16 cellular contexts compared by ENCODE assay signal in genomic region chr11:96180341-96180740, GRCh38.
DNase-seq lines count a peak whose midpoint lies in the region; ATAC-seq and TF ChIP-seq lines count a peak whose summit lies in the region.
"Had no signal": no experiment of that assay in that cellular context is flagged by ENCODE, and none has a peak within 500 bp of the region (broad histone marks: within the 10 kb centered on the region; RNA-seq: fewer than 3 reads in every experiment).

No MANE protein-coding gene starts in this region.

- no peak for ATAC-seq in activated T-cell treated with anti-CD3 and anti-CD28 coated beads, Interleukin-2, amount 50 U/mL, for 72 hours (replicated peaks in 1 of 2)
- ATAC-seq in GM21786 (IDR thresholded peaks at IDR 0.05; ENCODE audit: unreplicated experiment) (peak; percentile 37), T-cell (replicated peaks in 1 of 4) (no peak), SK-N-SH treated with all-trans-retinoic acid at 6 μM for 48 hours (no peak)
- no peak for ATAC-seq in stimulated activated memory B cell treated with anti-CD40 and anti-IgM and Interleukin-4, amounts not matched to agents 10 μg/mL and 1 μg/mL and 100 μg/mL, for 72 hours
- ATAC-seq: natural killer cell had no signal

- H3K4me3 Mint-ChIP-seq in activated T-cell treated with anti-CD3 and anti-CD28 coated beads, Interleukin-2, amount 50 U/mL, for 72 hours: no peak overlapping the region
- H3K4me3 Mint-ChIP-seq in T-cell: no peak overlapping the region
- no peak overlapping the region for H3K4me3 Mint-ChIP-seq in stimulated activated memory B cell treated with anti-CD40 and anti-IgM and Interleukin-4, amounts not matched to agents 10 μg/mL and 1 μg/mL and 100 μg/mL, for 72 hours
- H3K4me3 Mint-ChIP-seq: central memory CD8-positive, alpha-beta T cell; HFFc6; natural killer cell had no signal

- H3K27me3 Mint-ChIP-seq in activated T-cell treated with anti-CD3 and anti-CD28 coated beads, Interleukin-2, amount 50 U/mL, for 72 hours (ENCODE audit: low read depth): no peaks in the 10 kb centered on the region
- no peaks in the 10 kb centered on the region for H3K27me3 Mint-ChIP-seq in T-cell
- H3K27me3 Mint-ChIP-seq in stimulated activated memory B cell treated with anti-CD40 and anti-IgM and Interleukin-4, amounts not matched to agents 10 μg/mL and 1 μg/mL and 100 μg/mL, for 72 hours: no peaks in the 10 kb centered on the region
- H3K27me3 Mint-ChIP-seq: central memory CD8-positive, alpha-beta T cell had no signal

- peak overlapping the region; percentile 12 for H3K27ac Mint-ChIP-seq in activated T-cell treated with anti-CD3 and anti-CD28 coated beads, Interleukin-2, amount 50 U/mL, for 72 hours
- peak overlapping the region; percentile 28 to 53 for H3K27ac Mint-ChIP-seq in T-cell
- H3K27ac Mint-ChIP-seq in stimulated activated memory B cell treated with anti-CD40 and anti-IgM and Interleukin-4, amounts not matched to agents 10 μg/mL and 1 μg/mL and 100 μg/mL, for 72 hours: peak overlapping the region; percentile 8
- H3K27ac Mint-ChIP-seq: HFFc6, natural killer cell had no signal

- no peak for DNase-seq in activated T-cell treated with anti-CD3 and anti-CD28 coated beads, Interleukin-2, amount 50 U/mL, for 72 hours
- no peak for DNase-seq in activated T-cell treated with anti-CD3 and anti-CD28 coated beads, Interleukin-2, amount 50 U/mL, for 1 hour
- DNase-seq in T-cell (no peak), NCI-H1105 treated with DMSO at 0.1 percent for 48 hours (lab: John Stamatoyannopoulos, UW) (no peak), NCI-H187 (lab: John Stamatoyannopoulos, UW) (no peak)
- DNase-seq: GDM1, HFFc6, natural killer cell, NCI-H2029, NCI-H748 treated with DMSO at 0.1 percent for 48 hours, substantia nigra, WERI-Rb-1 had no signal

- H3K36me3 Mint-ChIP-seq in activated T-cell treated with anti-CD3 and anti-CD28 coated beads, Interleukin-2, amount 50 U/mL, for 72 hours (ENCODE audit: insufficient read depth in 2 of 2): peaks cover 5 to 19% of the 10 kb centered on the region in 2 donors
- H3K36me3 Mint-ChIP-seq in T-cell: peaks cover 30% of the 10 kb centered on the region
- H3K36me3 Mint-ChIP-seq in stimulated activated memory B cell treated with anti-CD40 and anti-IgM and Interleukin-4, amounts not matched to agents 10 μg/mL and 1 μg/mL and 100 μg/mL, for 72 hours: peaks cover 33% of the 10 kb centered on the region
- H3K36me3 Mint-ChIP-seq: natural killer cell had no signal

- CTCF ChIA-PET in T-cell (lab: Charles Lee): no interaction called here

- peaks cover 88% of the 10 kb centered on the region for H3K4me1 Mint-ChIP-seq in activated T-cell treated with anti-CD3 and anti-CD28 coated beads, Interleukin-2, amount 50 U/mL, for 72 hours (ENCODE audit: low read depth)
- peaks cover 69 to 80% (median 74%) of the 10 kb centered on the region in 3 donors for H3K4me1 Mint-ChIP-seq in T-cell
- peaks cover 38% of the 10 kb centered on the region for H3K4me1 Mint-ChIP-seq in stimulated activated memory B cell treated with anti-CD40 and anti-IgM and Interleukin-4, amounts not matched to agents 10 μg/mL and 1 μg/mL and 100 μg/mL, for 72 hours

- POLR2A ChIA-PET in T-cell (lab: Charles Lee): interaction anchor here in 1 of 2 donors (0.7 kb wide), 1 partner anchor 8 kb away, joined by 5 read pairs; no protein-coding TSS in a partner anchor

- H3K9me3 Mint-ChIP-seq in activated T-cell treated with anti-CD3 and anti-CD28 coated beads, Interleukin-2, amount 50 U/mL, for 72 hours: no peaks in the 10 kb centered on the region
- no peaks in the 10 kb centered on the region for H3K9me3 Mint-ChIP-seq in T-cell
- no peaks in the 10 kb centered on the region for H3K9me3 Mint-ChIP-seq in stimulated activated memory B cell treated with anti-CD40 and anti-IgM and Interleukin-4, amounts not matched to agents 10 μg/mL and 1 μg/mL and 100 μg/mL, for 72 hours
- H3K9me3 Mint-ChIP-seq: central memory CD8-positive, alpha-beta T cell; HFFc6; natural killer cell had no signal

TF ChIP-seq in SK-N-SH treated with all-trans-retinoic acid at 6 μM for 48 hours, 23 proteins besides CTCF, POLR2A, EP300 and RAD21:
- no peak for TF ChIP-seq POU6F1 (CRISPR knock-in tag; IDR thresholded peaks at IDR 0.05; ENCODE audit: borderline replicate concordance, low read depth)
